ENCODE assay signal across 8 cellular contexts in the genomic region with DNA sequence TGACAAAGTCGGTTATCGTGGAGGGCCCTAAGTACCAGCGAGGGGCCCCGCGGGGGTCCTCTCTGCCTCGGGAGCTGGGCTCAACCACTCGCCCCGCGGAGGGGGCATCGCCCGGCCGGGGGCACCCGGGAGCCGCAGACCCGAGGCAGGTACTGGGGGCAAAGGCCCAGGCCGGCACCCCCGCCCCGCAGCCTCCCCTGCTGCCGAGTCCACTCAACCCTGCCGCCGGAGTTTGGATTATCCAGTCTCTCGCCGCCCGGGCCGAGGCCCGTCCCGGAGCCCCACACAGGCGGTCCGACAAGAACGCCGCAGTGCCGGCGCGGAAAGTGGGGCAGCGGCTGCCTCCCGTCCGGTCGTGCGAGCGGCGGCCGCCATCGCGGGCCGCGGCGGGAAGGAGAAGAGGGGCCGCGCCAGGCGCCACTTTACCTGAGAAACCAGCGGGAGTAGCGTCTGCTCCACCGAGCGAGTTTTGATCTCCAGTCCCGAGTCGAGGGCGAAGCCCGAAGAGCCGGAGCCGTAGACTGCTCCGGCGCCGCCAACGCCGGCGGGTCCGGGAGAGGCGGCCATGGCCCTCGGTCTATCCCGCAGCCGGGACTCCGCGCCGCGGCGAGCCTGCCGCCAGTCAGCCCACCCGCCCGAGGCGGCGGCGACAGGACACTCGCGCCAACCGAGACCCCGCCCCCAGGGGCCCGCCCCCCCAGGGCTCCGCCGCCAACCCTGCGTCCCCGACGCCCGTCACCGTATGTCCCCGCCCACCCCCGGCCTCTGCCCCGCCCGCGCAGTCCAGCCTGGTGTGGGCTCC. TPM values are rescaled to one million over a fixed set of nuclear protein-coding genes. Genes with fewer than 3 reads are reported as not detected.
DNase-seq lines count a peak whose midpoint lies in the region; ATAC-seq and TF ChIP-seq lines count a peak whose summit lies in the region.

A gene with protein sequence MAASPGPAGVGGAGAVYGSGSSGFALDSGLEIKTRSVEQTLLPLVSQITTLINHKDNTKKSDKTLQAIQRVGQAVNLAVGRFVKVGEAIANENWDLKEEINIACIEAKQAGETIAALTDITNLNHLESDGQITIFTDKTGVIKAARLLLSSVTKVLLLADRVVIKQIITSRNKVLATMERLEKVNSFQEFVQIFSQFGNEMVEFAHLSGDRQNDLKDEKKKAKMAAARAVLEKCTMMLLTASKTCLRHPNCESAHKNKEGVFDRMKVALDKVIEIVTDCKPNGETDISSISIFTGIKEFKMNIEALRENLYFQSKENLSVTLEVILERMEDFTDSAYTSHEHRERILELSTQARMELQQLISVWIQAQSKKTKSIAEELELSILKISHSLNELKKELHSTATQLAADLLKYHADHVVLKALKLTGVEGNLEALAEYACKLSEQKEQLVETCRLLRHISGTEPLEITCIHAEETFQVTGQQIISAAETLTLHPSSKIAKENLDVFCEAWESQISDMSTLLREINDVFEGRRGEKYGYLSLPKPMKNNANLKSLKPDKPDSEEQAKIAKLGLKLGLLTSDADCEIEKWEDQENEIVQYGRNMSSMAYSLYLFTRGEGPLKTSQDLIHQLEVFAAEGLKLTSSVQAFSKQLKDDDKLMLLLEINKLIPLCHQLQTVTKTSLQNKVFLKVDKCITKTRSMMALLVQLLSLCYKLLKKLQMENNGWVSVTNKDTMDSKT (minus strand): TSS at position 624 of the 802 bp plus-strand sequence. CDS start 57 bp downstream, at position 567.

- peaks cover 5% of the 10 kb centered on the region for H3K79me1 ChIP-seq in mesenchymal stem cell (replicated peaks; ENCODE audit: low read length, poor library complexity, severe bottlenecking)

- peak; percentile 74 for TF ChIP-seq POLR2A in GM19099 (IDR thresholded peaks at IDR 0.05; ENCODE audit: extremely low read depth, insufficient read length, low read depth)

- H3K9me3 ChIP-seq in mesenchymal stem cell (ENCODE audit: control insufficient read depth, low read length), result no peaks in the 10 kb centered on the region

- H3K4me2 ChIP-seq in mesenchymal stem cell (ENCODE audit: low read length, poor library complexity, severe bottlenecking), result peak within 1 kb of the TSS; percentile 81

- H3K4ac ChIP-seq in mesenchymal stem cell (ENCODE audit: low read depth in 1 of 2, low read length in 2 of 2), result peak within 1 kb of the TSS in 1 of 2 experiments; percentile 73

- peak within 1 kb of the TSS in 1 of 2 experiments; percentile 89 for H3K23ac ChIP-seq in mesenchymal stem cell (ENCODE audit: low read length in 2 of 2)

- H4K91ac ChIP-seq in mesenchymal stem cell (ENCODE audit: low read length), result no peak within 1 kb of the TSS

- peak within 1 kb of the TSS; percentile 94 for H3K27ac ChIP-seq in mesenchymal stem cell (ENCODE audit: low read length, poor library complexity, severe bottlenecking)

- H3K9ac ChIP-seq in mesenchymal stem cell (ENCODE audit: low read length), result peak within 1 kb of the TSS; percentile 95

- H2BK120ac ChIP-seq in mesenchymal stem cell (ENCODE audit: low read depth, low read length), result peak within 1 kb of the TSS; percentile 64

- H2BK12ac ChIP-seq in mesenchymal stem cell (ENCODE audit: low read length in 2 of 2), result no peak within 1 kb of the TSS

- DNase-seq in Ammon's horn (ENCODE audit: low spot score), result peak; percentile 90
- peak; percentile 90 for DNase-seq in NCI-H510A treated with DMSO at 0.1 percent for 48 hours (lab: John Stamatoyannopoulos, UW)
- DNase-seq in activated CD8-positive, alpha-beta memory T cell treated with anti-CD3 and anti-CD28 coated beads for 1 hour (ENCODE audit: extremely low read depth in 1 of 2, low read depth in 1 of 2), result peak; percentile 73 to 82
- DNase-seq in effector CD8-positive, alpha-beta T cell (lab: John Stamatoyannopoulos, UW), result peak; percentile 90
- DNase-seq in mesenchymal stem cell, result peak; percentile 88
- peak; percentile 71 for DNase-seq in stimulated activated CD8-positive, alpha-beta memory T cell treated with anti-CD3 and anti-CD28 coated beads, Interleukin-15, amount 100 ng/mL, for 1 hour (ENCODE audit: low read depth)

- H2AK5ac ChIP-seq in mesenchymal stem cell (ENCODE audit: low read length, severe bottlenecking), result peak within 1 kb of the TSS; percentile 35

- peak within 1 kb of the TSS; percentile 90 for H2BK15ac ChIP-seq in mesenchymal stem cell (ENCODE audit: low read depth, poor library complexity, severe bottlenecking)

- H2AFZ ChIP-seq in mesenchymal stem cell (ENCODE audit: low read depth, low read length), result peak within 1 kb of the TSS; percentile 43

- H4K8ac ChIP-seq in mesenchymal stem cell (ENCODE audit: low read length), result peak within 1 kb of the TSS; percentile 45

- WGBS in mesenchymal stem cell, result under 1% methylated on average over 53 of the region's 99 CpGs

- peak; percentile 72 for ATAC-seq in HG03354 (IDR thresholded peaks at IDR 0.05; ENCODE audit: poor library complexity, severe bottlenecking, unreplicated experiment)

- peak within 1 kb of the TSS; percentile 94 to 96 for H3K4me3 ChIP-seq in mesenchymal stem cell (ENCODE audit: insufficient read depth in 1 of 2, low read depth in 1 of 2, low read length in 2 of 2)

- H3K27me3 ChIP-seq in mesenchymal stem cell (ENCODE audit: control insufficient read depth in 1 of 2, insufficient read depth in 1 of 2, low read length in 2 of 2), result no peaks in the 10 kb centered on the region

- H3K4me1 ChIP-seq in mesenchymal stem cell (ENCODE audit: control insufficient read depth, insufficient read depth, low read depth, low read length), result peaks cover 9% of the 10 kb centered on the region

- peak within 1 kb of the TSS; percentile 84 to 89 for H3K18ac ChIP-seq in mesenchymal stem cell (ENCODE audit: low read depth in 1 of 2, low read length in 2 of 2)

- H2BK5ac ChIP-seq in mesenchymal stem cell (ENCODE audit: low read depth, low read length, poor library complexity, severe bottlenecking), result peak within 1 kb of the TSS; percentile 91

- H3K36me3 ChIP-seq in mesenchymal stem cell (ENCODE audit: control insufficient read depth in 1 of 2, insufficient read depth in 2 of 2, low read depth in 1 of 2, low read length in 2 of 2), result peaks cover 0 to 5% of the 10 kb centered on the region in 2 experiments

- peak within 1 kb of the TSS in 1 of 2 experiments; percentile 26 for H3K14ac ChIP-seq in mesenchymal stem cell (ENCODE audit: low read length in 2 of 2)

RNA-seq across cellular contexts. Expression of the gene that starts here (rescaled TPM):
- polyA plus RNA-seq in mesenchymal stem cell (2013, experiment 1 of 2), result 13.1 TPM
- polyA plus RNA-seq in mesenchymal stem cell (2013, experiment 2 of 2), result 12.7 TPM

Comparison
In these comparisons a context has a peak if more than half of its experiments do, and no peak if none do; other contexts are left out.
1. Peak in every context shown above with its lines: DNase-seq, ATAC-seq, H3K4me3 ChIP-seq and H3K27ac ChIP-seq.